In the genomic region with DNA sequence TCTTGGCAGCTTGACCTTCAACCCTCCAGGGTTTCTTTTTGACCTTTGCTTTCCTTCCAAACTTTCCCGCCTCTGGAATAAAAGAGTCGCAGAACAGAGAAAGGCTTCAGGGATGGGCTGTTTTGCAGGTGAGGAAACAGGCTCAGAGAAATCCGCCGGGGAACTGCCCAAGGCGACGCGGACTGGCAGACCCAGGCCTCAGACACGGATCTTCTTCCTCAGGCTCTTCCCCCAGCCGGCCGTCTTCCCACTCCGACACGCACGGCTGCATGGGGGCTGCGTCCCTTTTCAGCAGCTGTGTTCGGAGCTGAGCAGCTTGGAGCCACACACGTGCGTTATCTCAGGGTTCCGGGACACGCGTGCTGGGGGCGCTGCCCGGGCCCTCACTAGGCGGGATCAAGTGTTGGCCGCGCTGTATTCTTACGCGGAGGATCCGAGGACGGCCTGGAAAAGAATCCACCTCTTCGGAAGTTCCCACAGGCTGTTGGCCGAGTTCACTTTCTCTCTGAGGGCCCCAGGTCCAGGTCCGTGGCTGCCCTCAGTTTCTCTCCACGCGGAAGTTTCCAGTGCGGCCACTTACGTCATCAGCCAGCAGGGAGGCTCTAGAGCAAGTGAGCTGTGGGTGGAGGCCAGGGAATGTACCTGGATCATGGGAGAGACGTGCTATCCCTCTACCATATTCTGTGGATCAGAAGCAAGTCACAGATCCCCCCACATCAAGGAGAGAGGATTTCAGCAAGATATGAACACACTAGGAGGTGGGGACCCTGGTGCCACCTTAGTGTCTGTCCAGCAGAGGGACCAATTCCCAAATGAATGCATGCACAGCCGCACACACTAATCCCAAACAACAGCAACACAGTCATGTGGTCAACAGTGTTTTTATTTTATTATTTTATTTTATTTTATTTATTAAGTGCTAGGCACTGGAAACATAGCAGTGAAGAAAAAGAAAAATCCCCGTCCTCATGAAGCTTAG, we compare ENCODE assay signal across 20 cellular contexts.
DNase-seq lines count a peak whose midpoint lies in the region; TF ChIP-seq lines count a peak whose summit lies in the region.
"Had no signal": no experiment of that assay in that cellular context is flagged by ENCODE, and none has a peak within 500 bp of the region (broad histone marks: within the 10 kb centered on the region; RNA-seq: fewer than 3 reads in every experiment).

No MANE protein-coding gene starts in this region.

- H3K36me3 Mint-ChIP-seq in neural crest cell (ENCODE audit: low read depth): no peaks in the 10 kb centered on the region
- H3K36me3 Mint-ChIP-seq: activated naive CD8-positive, alpha-beta T cell treated with anti-CD3 and anti-CD28 coated beads for 36 hours; IgD-negative memory B cell had no signal

- H3K27me3 Mint-ChIP-seq in neural crest cell (ENCODE audit: low read depth): no peaks in the 10 kb centered on the region

- peaks cover 10% of the 10 kb centered on the region for H3K4me1 Mint-ChIP-seq in neural crest cell
- H3K4me1 Mint-ChIP-seq: activated CD4-positive, alpha-beta T cell treated with anti-CD3 and anti-CD28 coated beads, Interleukin-2, amount 10 ng/mL, durations not matched to agents 24 days and 14 days had no signal

- in situ Hi-C loops in astrocyte of the spinal cord (cut with HindIII; ENCODE audit: low sequenced_read_pairs): no loop called here

- H3K9me3 Mint-ChIP-seq in neural crest cell: no peaks in the 10 kb centered on the region
- H3K9me3 Mint-ChIP-seq: activated CD4-positive, alpha-beta T cell treated with anti-CD3 and anti-CD28 coated beads, Interleukin-2, amount 10 ng/mL, durations not matched to agents 24 days and 14 days; activated naive CD8-positive, alpha-beta T cell treated with anti-CD3 and anti-CD28 coated beads for 36 hours; activated T-cell treated with anti-CD3 and anti-CD28 coated beads, Interleukin-2, amount 50 U/mL, for 24 hours; IgD-negative memory B cell had no signal

- DNase-seq in COR-L47 (lab: John Stamatoyannopoulos, UW): peak; percentile 29
- DNase-seq in HFF-Myc (ENCODE audit: extremely low read depth, low read depth): no peak
- no peak for DNase-seq in astrocyte of the spinal cord (ENCODE audit: low read depth, low spot score)
- DNase-seq in neural crest cell (ENCODE audit: low read depth, low spot score): no peak
- DNase-seq in glomerular visceral epithelial cell (ENCODE audit: extremely low spot score): no peak
- DNase-seq in NCI-H2227 (lab: John Stamatoyannopoulos, UW; ENCODE audit: unreplicated experiment): no peak
- no peak for DNase-seq in SW 1271 (lab: John Stamatoyannopoulos, UW)
- no peak for DNase-seq in activated CD4-positive, CD25-positive, alpha-beta regulatory T cell (lab: John Stamatoyannopoulos, UW)
- DNase-seq: activated CD4-positive, alpha-beta T cell treated with anti-CD3 and anti-CD28 coated beads, Interleukin-2, amount 10 ng/mL, durations not matched to agents 24 days and 14 days; activated naive CD8-positive, alpha-beta T cell treated with anti-CD3 and anti-CD28 coated beads for 36 hours; activated T-cell treated with anti-CD3 and anti-CD28 coated beads, Interleukin-2, amount 50 U/mL, for 24 hours; NCI-H1092 treated with DMSO at 0.1 percent for 48 hours; NCI-H2227 treated with DMSO at 0.1 percent for 48 hours; stimulated activated CD4-positive, alpha-beta T cell treated with anti-CD3 and anti-CD28 coated beads, Interleukin-4, amount 100 ng/mL, for 1 hour; T-helper 9 cell had no signal

- H3K4me3 ChIP-seq in HFF-Myc (replicated peaks; ENCODE audit: low read depth, low read length): no peak overlapping the region
- no peak overlapping the region for H3K4me3 ChIP-seq in astrocyte of the spinal cord (ENCODE audit: low read depth, low read length)
- H3K4me3 ChIP-seq: cardiac muscle cell, SJCRH30, thoracic aorta had no signal

- peak overlapping the region; percentile 12 for H3K27ac Mint-ChIP-seq in neural crest cell (ENCODE audit: unreplicated experiment)
- H3K27ac Mint-ChIP-seq: activated CD4-positive, alpha-beta T cell treated with anti-CD3 and anti-CD28 coated beads, Interleukin-2, amount 10 ng/mL, durations not matched to agents 24 days and 14 days; activated naive CD8-positive, alpha-beta T cell treated with anti-CD3 and anti-CD28 coated beads for 36 hours; activated T-cell treated with anti-CD3 and anti-CD28 coated beads, Interleukin-2, amount 50 U/mL, for 24 hours; B cell; IgD-negative memory B cell had no signal

- peak; percentile 12 for TF ChIP-seq CTCF in HFF-Myc (IDR thresholded peaks at IDR 0.05; ENCODE audit: low read depth, low read length, missing control alignments)
- peak; percentile 1 for TF ChIP-seq CTCF in astrocyte of the spinal cord (IDR thresholded peaks at IDR 0.05; ENCODE audit: low read depth, low read length)
- peak; percentile 18 for TF ChIP-seq CTCF in neural crest cell (conservative IDR thresholded peaks at IDR 0.05)

- no peak overlapping the region for H3K4me3 Mint-ChIP-seq in neural crest cell
- H3K4me3 Mint-ChIP-seq: activated CD4-positive, alpha-beta T cell treated with anti-CD3 and anti-CD28 coated beads, Interleukin-2, amount 10 ng/mL, durations not matched to agents 24 days and 14 days; activated naive CD8-positive, alpha-beta T cell treated with anti-CD3 and anti-CD28 coated beads for 36 hours; activated T-cell treated with anti-CD3 and anti-CD28 coated beads, Interleukin-2, amount 50 U/mL, for 24 hours; B cell had no signal
